1 cellular context compared by ENCODE assay signal in genomic region chr17:45913030-45913429, GRCh38. TPM values are rescaled to one million over a fixed set of nuclear protein-coding genes. Genes with fewer than 3 reads are reported as not detected.
"Had no signal": no experiment of that assay in that cellular context is flagged by ENCODE, and none has a peak within 500 bp of the region (broad histone marks: within the 10 kb centered on the region; RNA-seq: fewer than 3 reads in every experiment).

No MANE protein-coding gene starts in this region.

RNA-seq across cellular contexts. Expression of gene MAPT, which starts 18.7 kb away (rescaled TPM):
- polyA plus RNA-seq: IgD-negative memory B cell had no signal
